9 cellular contexts compared by ENCODE assay signal in genomic region chr2:8576525-8577157, GRCh38.
DNase-seq lines count a peak whose midpoint lies in the region; ATAC-seq lines count a peak whose summit lies in the region.
"Had no signal": no experiment of that assay in that cellular context is flagged by ENCODE, and none has a peak within 500 bp of the region (broad histone marks: within the 10 kb centered on the region; RNA-seq: fewer than 3 reads in every experiment).

No MANE protein-coding gene starts in this region.

- DNase-seq in EH (ENCODE audit: low read depth) (peak; percentile 9), MG63 (no peak)
- DNase-seq in activated CD4-positive, alpha-beta memory T cell treated with anti-CD3 and anti-CD28 coated beads, Interleukin-2, amount 10 ng/mL, durations not matched to agents 7 days and 5 days: peak; percentile 59
- DNase-seq in naive thymus-derived CD8-positive, alpha-beta T cell: peak in 2 of 10 donors; percentile 21 to 22

- H3K36me3 ChIP-seq in MG63: no peaks in the 10 kb centered on the region

- peaks cover 2% of the 10 kb centered on the region for H3K36me3 Mint-ChIP-seq in activated CD4-positive, alpha-beta memory T cell treated with anti-CD3 and anti-CD28 coated beads, Interleukin-2, amount 10 ng/mL, durations not matched to agents 7 days and 5 days (ENCODE audit: low read depth)
- H3K36me3 Mint-ChIP-seq in naive thymus-derived CD8-positive, alpha-beta T cell: no peaks in the 10 kb centered on the region

- no peak overlapping the region for H3K4me3 ChIP-seq in MG63
- H3K4me3 ChIP-seq: smooth muscle cell had no signal

- CTCF ChIA-PET in activated CD4-positive, alpha-beta memory T cell treated with anti-CD3 and anti-CD28 coated beads, Interleukin-2, amount 10 ng/mL, durations not matched to agents 7 days and 5 days (lab: Charles Lee): interaction anchor here (1.1 kb wide), 1 partner anchor 46 kb away, joined by 3 read pairs; no protein-coding TSS in a partner anchor

- peak overlapping the region; percentile 4 for H3K27ac Mint-ChIP-seq in activated CD4-positive, alpha-beta memory T cell treated with anti-CD3 and anti-CD28 coated beads, Interleukin-2, amount 10 ng/mL, durations not matched to agents 7 days and 5 days
- H3K27ac Mint-ChIP-seq in naive thymus-derived CD8-positive, alpha-beta T cell: peak overlapping the region in 2 of 10 donors; percentile 53

- POLR2A ChIA-PET in activated CD4-positive, alpha-beta memory T cell treated with anti-CD3 and anti-CD28 coated beads, Interleukin-2, amount 10 ng/mL, durations not matched to agents 7 days and 5 days (lab: Charles Lee): interaction anchor here (0.8 to 4.0 kb wide), 5 partner anchors 9 to 108 kb away, joined by 3 to 24 read pairs (median 4); partner anchors contain the start of gene ID2
- POLR2A ChIA-PET in naive thymus-derived CD8-positive, alpha-beta T cell (lab: Charles Lee): no interaction called here

- H3K4me1 Mint-ChIP-seq in activated CD4-positive, alpha-beta memory T cell treated with anti-CD3 and anti-CD28 coated beads, Interleukin-2, amount 10 ng/mL, durations not matched to agents 7 days and 5 days: peaks cover 37% of the 10 kb centered on the region
- peaks cover 25 to 60% (median 50%) of the 10 kb centered on the region in 4 donors for H3K4me1 Mint-ChIP-seq in naive thymus-derived CD8-positive, alpha-beta T cell

- ATAC-seq in HG03196 (IDR thresholded peaks at IDR 0.05; ENCODE audit: unreplicated experiment): peak; percentile 40
- peak in 1 of 2 donors; percentile 63 for ATAC-seq in naive thymus-derived CD8-positive, alpha-beta T cell
- ATAC-seq in HG03469 (IDR thresholded peaks at IDR 0.05; ENCODE audit: unreplicated experiment): no peak
- no peak for ATAC-seq in HG02970 (IDR thresholded peaks at IDR 0.05; ENCODE audit: low FRiP score, unreplicated experiment)
- ATAC-seq in GM21360 (IDR thresholded peaks at IDR 0.05; ENCODE audit: unreplicated experiment): no peak

- H3K27me3 ChIP-seq in MG63: no peaks in the 10 kb centered on the region

- H3K4me3 Mint-ChIP-seq in activated CD4-positive, alpha-beta memory T cell treated with anti-CD3 and anti-CD28 coated beads, Interleukin-2, amount 10 ng/mL, durations not matched to agents 7 days and 5 days: peak overlapping the region; percentile 38
- peak overlapping the region in 9 of 10 donors; percentile 40 to 77 (median 66) for H3K4me3 Mint-ChIP-seq in naive thymus-derived CD8-positive, alpha-beta T cell

- no peaks in the 10 kb centered on the region for H3K9me3 Mint-ChIP-seq in activated CD4-positive, alpha-beta memory T cell treated with anti-CD3 and anti-CD28 coated beads, Interleukin-2, amount 10 ng/mL, durations not matched to agents 7 days and 5 days
- no peaks in the 10 kb centered on the region for H3K9me3 Mint-ChIP-seq in naive thymus-derived CD8-positive, alpha-beta T cell

- H3K9me3 ChIP-seq in MG63: no peaks in the 10 kb centered on the region

- H3K27me3 Mint-ChIP-seq in activated CD4-positive, alpha-beta memory T cell treated with anti-CD3 and anti-CD28 coated beads, Interleukin-2, amount 10 ng/mL, durations not matched to agents 7 days and 5 days: peaks cover 9% of the 10 kb centered on the region
- peaks cover 13 to 25% (median 17%) of the 10 kb centered on the region in 5 donors for H3K27me3 Mint-ChIP-seq in naive thymus-derived CD8-positive, alpha-beta T cell
